13 cellular contexts compared by ENCODE assay signal in the genomic region with DNA sequence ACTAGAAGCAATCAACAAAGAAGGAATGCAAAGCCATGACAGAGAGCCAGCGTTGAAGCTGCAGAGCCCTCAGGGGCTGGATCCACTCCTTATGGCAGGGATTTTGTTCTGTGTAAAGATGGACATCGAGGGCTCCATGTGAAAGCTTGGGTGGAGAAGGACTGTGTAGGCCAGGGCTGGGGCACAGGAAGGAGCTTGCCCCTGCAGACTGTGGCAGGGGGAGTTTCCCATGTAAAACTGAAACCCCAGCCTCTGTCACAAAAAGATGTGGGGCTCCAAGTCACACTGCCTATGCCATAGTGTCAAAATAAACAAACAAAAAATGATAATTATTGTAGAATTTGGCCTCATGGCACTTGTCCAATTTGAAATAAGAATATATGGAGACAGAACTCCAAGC.
DNase-seq lines count a peak whose midpoint lies in the region; ATAC-seq lines count a peak whose summit lies in the region.
"Had no signal": no experiment of that assay in that cellular context is flagged by ENCODE, and none has a peak within 500 bp of the region (broad histone marks: within the 10 kb centered on the region; RNA-seq: fewer than 3 reads in every experiment).

No MANE protein-coding gene starts in this region.

- no peak overlapping the region for H3K27ac Mint-ChIP-seq in activated naive CD8-positive, alpha-beta T cell treated with anti-CD3 and anti-CD28 coated beads, Interleukin-2, amount 50 U/mL, for 24 hours
- H3K27ac Mint-ChIP-seq: neural progenitor cell had no signal

- H3K4me1 Mint-ChIP-seq in activated naive CD8-positive, alpha-beta T cell treated with anti-CD3 and anti-CD28 coated beads, Interleukin-2, amount 50 U/mL, for 24 hours, result peaks cover 3% of the 10 kb centered on the region
- H3K4me1 Mint-ChIP-seq: neural progenitor cell had no signal

- peaks cover 4% of the 10 kb centered on the region for H3K27me3 Mint-ChIP-seq in activated naive CD8-positive, alpha-beta T cell treated with anti-CD3 and anti-CD28 coated beads, Interleukin-2, amount 50 U/mL, for 24 hours

- ATAC-seq in GM18870 (IDR thresholded peaks at IDR 0.05; ENCODE audit: unreplicated experiment) (peak; percentile 63), GM21529 (IDR thresholded peaks at IDR 0.05; ENCODE audit: unreplicated experiment) (peak; percentile 64), HG03135 (IDR thresholded peaks at IDR 0.05; ENCODE audit: unreplicated experiment) (peak; percentile 46), HG03045 (IDR thresholded peaks at IDR 0.05; ENCODE audit: unreplicated experiment) (no peak)
- ATAC-seq in activated naive CD8-positive, alpha-beta T cell treated with anti-CD3 and anti-CD28 coated beads, Interleukin-2, amount 50 U/mL, for 24 hours, result peak; percentile 50

- no peak overlapping the region for H3K4me3 Mint-ChIP-seq in activated naive CD8-positive, alpha-beta T cell treated with anti-CD3 and anti-CD28 coated beads, Interleukin-2, amount 50 U/mL, for 24 hours
- H3K4me3 Mint-ChIP-seq: immature natural killer cell, neural progenitor cell had no signal

- DNase-seq in activated naive CD8-positive, alpha-beta T cell treated with anti-CD3 and anti-CD28 coated beads, Interleukin-2, amount 50 U/mL, for 24 hours, result no peak
- DNase-seq in NCI-H1092 (lab: John Stamatoyannopoulos, UW), result no peak
- DNase-seq in COR-L47 (lab: John Stamatoyannopoulos, UW), result no peak
- no peak for DNase-seq in stimulated activated CD4-positive, alpha-beta T cell treated with anti-CD3 and anti-CD28 coated beads, Interleukin-1b, Interleukin-23, amount 100 ng/mL, for 48 hours
- DNase-seq: activated CD8-positive, alpha-beta memory T cell treated with anti-CD3 and anti-CD28 coated beads, Interleukin-2, amount 50 U/mL, for 4 hours; immature natural killer cell; spleen; stimulated activated naive CD4-positive, alpha-beta T cell had no signal

- peaks cover 1% of the 10 kb centered on the region for H3K36me3 Mint-ChIP-seq in activated naive CD8-positive, alpha-beta T cell treated with anti-CD3 and anti-CD28 coated beads, Interleukin-2, amount 50 U/mL, for 24 hours (ENCODE audit: low read depth)
- H3K36me3 Mint-ChIP-seq: neural progenitor cell had no signal

- peaks cover 12% of the 10 kb centered on the region for H3K9me3 Mint-ChIP-seq in activated naive CD8-positive, alpha-beta T cell treated with anti-CD3 and anti-CD28 coated beads, Interleukin-2, amount 50 U/mL, for 24 hours
